In the genomic region with DNA sequence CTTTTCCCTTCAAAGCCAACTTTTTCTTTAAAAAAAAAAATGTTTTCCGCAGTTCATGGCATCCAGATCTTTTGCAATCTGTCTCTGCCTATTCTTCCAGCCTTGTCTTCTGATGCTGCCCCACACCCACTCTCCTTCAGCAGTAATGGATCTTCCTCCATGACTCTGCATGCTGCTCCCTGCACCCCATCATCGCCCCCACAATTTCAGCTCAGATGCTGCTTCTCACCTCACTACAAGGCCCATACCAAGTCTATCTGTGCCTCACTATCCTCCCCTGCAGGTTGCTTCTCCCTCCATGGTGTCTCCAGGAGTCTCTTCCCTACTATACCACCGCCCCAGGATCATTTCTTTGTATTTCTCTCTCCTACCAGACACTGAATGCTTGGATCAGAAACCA, we compare ENCODE assay signal across 1 cellular context.
TF ChIP-seq lines count a peak whose summit lies in the region.

No MANE protein-coding gene starts in this region.

TF ChIP-seq in GM23338, 12 proteins besides CTCF, POLR2A, EP300 and RAD21 (continued from another document):
- TF ChIP-seq, protein P1, sequence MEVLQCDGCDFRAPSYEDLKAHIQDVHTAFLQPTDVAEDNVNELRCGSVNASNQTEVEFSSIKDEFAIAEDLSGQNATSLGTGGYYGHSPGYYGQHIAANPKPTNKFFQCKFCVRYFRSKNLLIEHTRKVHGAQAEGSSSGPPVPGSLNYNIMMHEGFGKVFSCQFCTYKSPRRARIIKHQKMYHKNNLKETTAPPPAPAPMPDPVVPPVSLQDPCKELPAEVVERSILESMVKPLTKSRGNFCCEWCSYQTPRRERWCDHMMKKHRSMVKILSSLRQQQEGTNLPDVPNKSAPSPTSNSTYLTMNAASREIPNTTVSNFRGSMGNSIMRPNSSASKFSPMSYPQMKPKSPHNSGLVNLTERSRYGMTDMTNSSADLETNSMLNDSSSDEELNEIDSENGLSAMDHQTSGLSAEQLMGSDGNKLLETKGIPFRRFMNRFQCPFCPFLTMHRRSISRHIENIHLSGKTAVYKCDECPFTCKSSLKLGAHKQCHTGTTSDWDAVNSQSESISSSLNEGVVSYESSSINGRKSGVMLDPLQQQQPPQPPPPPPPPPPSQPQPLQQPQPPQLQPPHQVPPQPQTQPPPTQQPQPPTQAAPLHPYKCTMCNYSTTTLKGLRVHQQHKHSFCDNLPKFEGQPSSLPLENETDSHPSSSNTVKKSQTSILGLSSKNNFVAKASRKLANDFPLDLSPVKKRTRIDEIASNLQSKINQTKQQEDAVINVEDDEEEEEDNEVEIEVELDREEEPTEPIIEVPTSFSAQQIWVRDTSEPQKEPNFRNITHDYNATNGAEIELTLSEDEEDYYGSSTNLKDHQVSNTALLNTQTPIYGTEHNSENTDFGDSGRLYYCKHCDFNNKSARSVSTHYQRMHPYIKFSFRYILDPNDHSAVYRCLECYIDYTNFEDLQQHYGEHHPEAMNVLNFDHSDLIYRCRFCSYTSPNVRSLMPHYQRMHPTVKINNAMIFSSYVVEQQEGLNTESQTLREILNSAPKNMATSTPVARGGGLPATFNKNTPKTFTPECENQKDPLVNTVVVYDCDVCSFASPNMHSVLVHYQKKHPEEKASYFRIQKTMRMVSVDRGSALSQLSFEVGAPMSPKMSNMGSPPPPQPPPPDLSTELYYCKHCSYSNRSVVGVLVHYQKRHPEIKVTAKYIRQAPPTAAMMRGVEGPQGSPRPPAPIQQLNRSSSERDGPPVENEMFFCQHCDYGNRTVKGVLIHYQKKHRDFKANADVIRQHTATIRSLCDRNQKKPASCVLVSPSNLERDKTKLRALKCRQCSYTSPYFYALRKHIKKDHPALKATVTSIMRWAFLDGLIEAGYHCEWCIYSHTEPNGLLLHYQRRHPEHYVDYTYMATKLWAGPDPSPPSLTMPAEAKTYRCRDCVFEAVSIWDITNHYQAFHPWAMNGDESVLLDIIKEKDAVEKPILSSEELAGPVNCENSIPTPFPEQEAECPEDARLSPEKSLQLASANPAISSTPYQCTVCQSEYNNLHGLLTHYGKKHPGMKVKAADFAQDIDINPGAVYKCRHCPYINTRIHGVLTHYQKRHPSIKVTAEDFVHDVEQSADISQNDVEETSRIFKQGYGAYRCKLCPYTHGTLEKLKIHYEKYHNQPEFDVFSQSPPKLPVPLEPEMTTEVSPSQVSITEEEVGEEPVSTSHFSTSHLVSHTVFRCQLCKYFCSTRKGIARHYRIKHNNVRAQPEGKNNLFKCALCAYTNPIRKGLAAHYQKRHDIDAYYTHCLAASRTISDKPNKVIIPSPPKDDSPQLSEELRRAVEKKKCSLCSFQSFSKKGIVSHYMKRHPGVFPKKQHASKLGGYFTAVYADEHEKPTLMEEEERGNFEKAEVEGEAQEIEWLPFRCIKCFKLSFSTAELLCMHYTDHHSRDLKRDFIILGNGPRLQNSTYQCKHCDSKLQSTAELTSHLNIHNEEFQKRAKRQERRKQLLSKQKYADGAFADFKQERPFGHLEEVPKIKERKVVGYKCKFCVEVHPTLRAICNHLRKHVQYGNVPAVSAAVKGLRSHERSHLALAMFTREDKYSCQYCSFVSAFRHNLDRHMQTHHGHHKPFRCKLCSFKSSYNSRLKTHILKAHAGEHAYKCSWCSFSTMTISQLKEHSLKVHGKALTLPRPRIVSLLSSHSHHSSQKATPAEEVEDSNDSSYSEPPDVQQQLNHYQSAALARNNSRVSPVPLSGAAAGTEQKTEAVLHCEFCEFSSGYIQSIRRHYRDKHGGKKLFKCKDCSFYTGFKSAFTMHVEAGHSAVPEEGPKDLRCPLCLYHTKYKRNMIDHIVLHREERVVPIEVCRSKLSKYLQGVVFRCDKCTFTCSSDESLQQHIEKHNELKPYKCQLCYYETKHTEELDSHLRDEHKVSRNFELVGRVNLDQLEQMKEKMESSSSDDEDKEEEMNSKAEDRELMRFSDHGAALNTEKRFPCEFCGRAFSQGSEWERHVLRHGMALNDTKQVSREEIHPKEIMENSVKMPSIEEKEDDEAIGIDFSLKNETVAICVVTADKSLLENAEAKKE (CRISPR knock-in tag; IDR thresholded peaks at IDR 0.05): no peak
- no peak for TF ChIP-seq POLR2AphosphoS5 (IDR thresholded peaks at IDR 0.05; ENCODE audit: low read depth)
- no peak for TF ChIP-seq JUNB (IDR thresholded peaks at IDR 0.05; ENCODE audit: unreplicated experiment)
- TF ChIP-seq STAT1 (IDR thresholded peaks at IDR 0.05; ENCODE audit: unreplicated experiment): no peak
